10 cellular contexts compared by ENCODE assay signal in the genomic region with DNA sequence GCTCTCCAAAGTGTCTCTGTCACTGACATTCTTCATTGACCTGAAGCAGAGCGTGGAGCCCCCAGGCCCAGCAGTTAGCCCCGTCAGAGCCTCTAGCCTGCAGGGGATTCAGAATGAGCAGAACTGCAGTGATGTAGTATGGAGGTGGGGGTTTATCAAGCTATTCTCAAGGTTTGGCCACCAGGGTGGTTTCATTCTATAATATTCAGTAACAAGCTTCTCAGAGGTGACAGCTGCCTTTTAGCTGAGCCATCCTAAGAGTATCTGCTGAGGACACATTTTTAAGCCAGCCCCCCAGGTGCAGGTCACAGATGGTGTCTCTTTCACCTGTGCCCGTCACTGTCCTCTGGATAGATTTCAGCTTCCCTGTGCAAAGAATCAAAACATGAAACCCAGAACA. TPM values are rescaled to one million over a fixed set of nuclear protein-coding genes. Genes with fewer than 3 reads are reported as not detected.
DNase-seq lines count a peak whose midpoint lies in the region; ATAC-seq lines count a peak whose summit lies in the region.
"Had no signal": no experiment of that assay in that cellular context is flagged by ENCODE, and none has a peak within 500 bp of the region (broad histone marks: within the 10 kb centered on the region; RNA-seq: fewer than 3 reads in every experiment).

No MANE protein-coding gene starts in this region.

- H3K27ac ChIP-seq in CD4-positive, CD25-positive, alpha-beta regulatory T cell (ENCODE audit: insufficient read depth, low read length, poor library complexity, severe bottlenecking), result peak overlapping the region; percentile 84
- no peak overlapping the region for H3K27ac ChIP-seq in right cardiac atrium (ENCODE audit: low read length)

- H3K4me3 ChIP-seq in CD4-positive, CD25-positive, alpha-beta regulatory T cell (ENCODE audit: low read depth, low read length), result peak overlapping the region; percentile 71
- H3K4me3 ChIP-seq in right cardiac atrium (ENCODE audit: low read length), result no peak overlapping the region
- H3K4me3 ChIP-seq: esophagus squamous epithelium had no signal

- no peaks in the 10 kb centered on the region for H3K9me3 ChIP-seq in CD4-positive, CD25-positive, alpha-beta regulatory T cell (ENCODE audit: control insufficient read depth in 2 of 2, low read length in 2 of 2)
- no peaks in the 10 kb centered on the region for H3K9me3 ChIP-seq in right cardiac atrium (ENCODE audit: control insufficient read depth, low read length)
- H3K9me3 ChIP-seq: Caco-2 had no signal

- intact Hi-C loops in right cardiac atrium (cut with DNase I), result no loop called here

- H3K9me3 Mint-ChIP-seq in CD4-positive, CD25-positive, alpha-beta regulatory T cell, result no peaks in the 10 kb centered on the region
- H3K9me3 Mint-ChIP-seq in immature natural killer cell, result no peaks in the 10 kb centered on the region

- H3K36me3 Mint-ChIP-seq in CD4-positive, CD25-positive, alpha-beta regulatory T cell, result peaks cover 7% of the 10 kb centered on the region
- H3K36me3 Mint-ChIP-seq in immature natural killer cell, result peaks cover 0 to 6% (median 0%) of the 10 kb centered on the region in 3 donors

- DNase-seq in CD4-positive, CD25-positive, alpha-beta regulatory T cell, result peak in 1 of 3 donors; percentile 45
- DNase-seq in NCI-H524 treated with DMSO at 0.1 percent for 48 hours (lab: John Stamatoyannopoulos, UW) (peak; percentile 56), immature natural killer cell (no peak), inferior parietal cortex (ENCODE audit: extremely low spot score) (no peak), SHP77 treated with DMSO at 0.1 percent for 48 hours (lab: John Stamatoyannopoulos, UW) (no peak), right cardiac atrium (no peak), NCI-H1092 (lab: John Stamatoyannopoulos, UW) (no peak)
- DNase-seq: Caco-2, esophagus squamous epithelium had no signal

- no peaks in the 10 kb centered on the region for H3K27me3 ChIP-seq in CD4-positive, CD25-positive, alpha-beta regulatory T cell (ENCODE audit: control insufficient read depth, insufficient read depth, low read length)
- no peaks in the 10 kb centered on the region for H3K27me3 ChIP-seq in right cardiac atrium (ENCODE audit: control insufficient read depth, insufficient read depth)

- no peaks in the 10 kb centered on the region for H3K27me3 Mint-ChIP-seq in CD4-positive, CD25-positive, alpha-beta regulatory T cell
- peaks cover 1 to 2% (median 2%) of the 10 kb centered on the region in 3 donors for H3K27me3 Mint-ChIP-seq in immature natural killer cell (ENCODE audit: low read depth in 3 of 3)

- H3K27ac Mint-ChIP-seq in CD4-positive, CD25-positive, alpha-beta regulatory T cell, result peak overlapping the region; percentile 95 to 99 (median 97)
- H3K27ac Mint-ChIP-seq in immature natural killer cell, result peak overlapping the region in 5 of 6 donors; percentile 8 to 51 (median 42)

- WGBS in right cardiac atrium, result 98% methylated on average over 3 of the region's 3 CpGs

- peak overlapping the region; percentile 66 to 90 (median 78) for H3K4me3 Mint-ChIP-seq in CD4-positive, CD25-positive, alpha-beta regulatory T cell
- no peak overlapping the region for H3K4me3 Mint-ChIP-seq in immature natural killer cell

- H3K4me1 ChIP-seq in CD4-positive, CD25-positive, alpha-beta regulatory T cell (ENCODE audit: control insufficient read depth, insufficient read depth, low read length, poor library complexity, severe bottlenecking), result peaks cover 97% of the 10 kb centered on the region
- H3K4me1 ChIP-seq in right cardiac atrium (ENCODE audit: control insufficient read depth, insufficient read depth, low read length), result peaks cover 21% of the 10 kb centered on the region

- no peaks in the 10 kb centered on the region for H3K36me3 ChIP-seq in CD4-positive, CD25-positive, alpha-beta regulatory T cell (ENCODE audit: control insufficient read depth, insufficient read depth, low read length)
- H3K36me3 ChIP-seq: esophagus squamous epithelium had no signal

- H3K4me1 Mint-ChIP-seq in CD4-positive, CD25-positive, alpha-beta regulatory T cell, result peaks cover 31 to 98% (median 84%) of the 10 kb centered on the region in 4 donors
- peaks cover 65 to 82% of the 10 kb centered on the region in 2 donors for H3K4me1 Mint-ChIP-seq in immature natural killer cell

- peak; percentile 15 to 26 for ATAC-seq in CD4-positive, CD25-positive, alpha-beta regulatory T cell (ENCODE audit: low read depth in 2 of 2)
- ATAC-seq in GM19397 (IDR thresholded peaks at IDR 0.05; ENCODE audit: unreplicated experiment), result peak; percentile 39
- ATAC-seq in right cardiac atrium, result no peak

RNA-seq across cellular contexts. Expression of a gene that starts 31.9 kb away (rescaled TPM):
- 77.3 TPM for total RNA-seq in CD4-positive, CD25-positive, alpha-beta regulatory T cell
- 100 to 1,000 TPM; 141 to 231 (median 171) TPM for polyA plus RNA-seq in CD4-positive, CD25-positive, alpha-beta regulatory T cell
- 10 to 100 TPM; 16.8 to 29.8 (median 28.2) TPM for polyA plus RNA-seq in immature natural killer cell
- total RNA-seq in right cardiac atrium, result 1 to 10 TPM; 5.7 to 8.4 (median 6.7) TPM
- 4.8 TPM for polyA plus RNA-seq in right cardiac atrium

Comparison
In these comparisons a context has a peak if more than half of its experiments do, and no peak if none do; other contexts are left out.
1. ATAC-seq: peak in CD4-positive, CD25-positive, alpha-beta regulatory T cell (2 of 2) and GM19397 (single experiment); none in right cardiac atrium (0 of 2).
2. H3K4me3 Mint-ChIP-seq: peak in CD4-positive, CD25-positive, alpha-beta regulatory T cell (4 of 4); none in immature natural killer cell (0 of 5).
3. RNA of a gene that starts 31.9 kb away (polyA plus RNA-seq): 141 to 231 TPM in CD4-positive, CD25-positive, alpha-beta regulatory T cell; 16.8 to 29.8 TPM in immature natural killer cell and 4.8 TPM in right cardiac atrium (single experiment); every median in the first group is over 4 times any median in the second.